Comparison of ENCODE assay signal across 21 cellular contexts in the genomic region with DNA sequence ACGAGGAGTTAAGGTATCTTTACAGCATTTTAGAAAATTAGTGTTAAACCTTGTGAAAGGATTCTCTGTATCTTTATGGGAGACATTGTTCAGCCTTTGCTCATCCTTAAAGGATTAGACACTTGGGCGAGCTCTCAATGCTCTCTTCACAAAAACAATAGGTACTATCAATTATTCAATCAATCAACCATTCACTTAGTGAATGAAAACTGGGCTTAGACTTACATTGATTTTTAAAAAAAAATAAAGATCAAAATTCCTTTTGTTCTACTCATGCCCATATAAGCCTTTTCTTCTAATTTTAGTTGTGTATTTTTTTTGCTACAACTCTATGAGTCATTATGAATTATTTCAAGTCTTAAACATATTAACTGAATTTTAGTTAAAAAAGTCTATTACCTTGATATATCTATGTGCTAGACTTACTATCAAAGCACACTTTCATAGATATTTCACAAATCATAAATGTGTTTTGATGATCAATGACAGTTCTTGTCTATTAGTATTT.
"Had no signal": no experiment of that assay in that cellular context is flagged by ENCODE, and none has a peak within 500 bp of the region (broad histone marks: within the 10 kb centered on the region; RNA-seq: fewer than 3 reads in every experiment).

No MANE protein-coding gene starts in this region.

- H3K4me3 ChIP-seq: breast epithelium, left ventricle myocardium inferior, smooth muscle cell, transverse colon, vagina had no signal

- ATAC-seq: effector memory CD8-positive, alpha-beta T cell; natural killer cell; right cardiac atrium had no signal

- H3K9me3 Mint-ChIP-seq: activated CD4-positive, alpha-beta T cell treated with anti-CD3 and anti-CD28 coated beads, Interleukin-2, amount 10 ng/mL, durations not matched to agents 7 days and 5 days; activated naive CD8-positive, alpha-beta T cell treated with anti-CD3 and anti-CD28 coated beads, Interleukin-2, amount 10 ng/mL, durations not matched to agents 7 days and 5 days; activated T-helper 1 cell treated with anti-CD3 and anti-CD28 coated beads, Interleukin-12 subunit alpha, Interleukin-12 subunit beta, Interleukin-2, Interleukin-4 antibody, amounts not matched to agents 30 ng/mL and 10 ng/mL and 1 ng/mL, durations not matched to agents 14 hours and 24 hours and 36 hours; effector memory CD8-positive, alpha-beta T cell; memory B cell; natural killer cell had no signal

- H3K36me3 ChIP-seq: breast epithelium, left ventricle myocardium inferior, transverse colon, vagina had no signal

- H3K4me1 Mint-ChIP-seq: activated CD4-positive, alpha-beta T cell treated with anti-CD3 and anti-CD28 coated beads, Interleukin-2, amount 10 ng/mL, durations not matched to agents 7 days and 5 days; activated naive CD8-positive, alpha-beta T cell treated with anti-CD3 and anti-CD28 coated beads, Interleukin-2, amount 10 ng/mL, durations not matched to agents 7 days and 5 days had no signal

- H3K27ac ChIP-seq: breast epithelium, left ventricle myocardium inferior, transverse colon, vagina had no signal

- H3K27ac Mint-ChIP-seq: activated CD4-positive, alpha-beta T cell treated with anti-CD3 and anti-CD28 coated beads, Interleukin-2, amount 10 ng/mL, durations not matched to agents 7 days and 5 days; activated naive CD8-positive, alpha-beta T cell treated with anti-CD3 and anti-CD28 coated beads, Interleukin-2, amount 10 ng/mL, durations not matched to agents 7 days and 5 days; activated T-helper 1 cell treated with anti-CD3 and anti-CD28 coated beads, Interleukin-12 subunit alpha, Interleukin-12 subunit beta, Interleukin-2, Interleukin-4 antibody, amounts not matched to agents 30 ng/mL and 10 ng/mL and 1 ng/mL, durations not matched to agents 14 hours and 24 hours and 36 hours; effector memory CD8-positive, alpha-beta T cell; memory B cell; natural killer cell; progenitor cell of endocrine pancreas had no signal

- H3K27me3 ChIP-seq: breast epithelium, transverse colon, vagina had no signal

- H3K9me3 ChIP-seq: breast epithelium, left ventricle myocardium inferior, transverse colon, vagina had no signal

- H3K27me3 Mint-ChIP-seq: activated CD4-positive, alpha-beta T cell treated with anti-CD3 and anti-CD28 coated beads, Interleukin-2, amount 10 ng/mL, durations not matched to agents 7 days and 5 days; activated naive CD8-positive, alpha-beta T cell treated with anti-CD3 and anti-CD28 coated beads, Interleukin-2, amount 10 ng/mL, durations not matched to agents 7 days and 5 days; effector memory CD8-positive, alpha-beta T cell; memory B cell; progenitor cell of endocrine pancreas had no signal

- DNase-seq: activated CD4-positive, alpha-beta T cell treated with anti-CD3 and anti-CD28 coated beads, Interleukin-2, amount 10 ng/mL, durations not matched to agents 7 days and 5 days; activated naive CD4-positive, alpha-beta T cell; activated naive CD8-positive, alpha-beta T cell treated with anti-CD3 and anti-CD28 coated beads, Interleukin-2, amount 10 ng/mL, durations not matched to agents 7 days and 5 days; anterior cingulate cortex; dermis blood vessel endothelial cell; effector memory CD8-positive, alpha-beta T cell; islet precursor cell; left ventricle myocardium inferior; natural killer cell; right cardiac atrium; stimulated activated CD4-positive, alpha-beta T cell treated with anti-CD3 and anti-CD28 coated beads, Interleukin-4, amount 100 ng/mL, for 4 hours; stimulated activated CD8-positive, alpha-beta memory T cell treated with anti-CD3 and anti-CD28 coated beads, Interleukin-4, amount 100 ng/mL, for 48 hours; stimulated activated naive CD4-positive, alpha-beta T cell treated with Interleukin-2 at 50 U/mL for 16 hours; T-helper 9 cell; transverse colon had no signal

- H3K36me3 Mint-ChIP-seq: memory B cell, natural killer cell had no signal

- H3K4me1 ChIP-seq: breast epithelium, left ventricle myocardium inferior, transverse colon, vagina had no signal

- H3K4me3 Mint-ChIP-seq: activated CD4-positive, alpha-beta T cell treated with anti-CD3 and anti-CD28 coated beads, Interleukin-2, amount 10 ng/mL, durations not matched to agents 7 days and 5 days; activated naive CD8-positive, alpha-beta T cell treated with anti-CD3 and anti-CD28 coated beads, Interleukin-2, amount 10 ng/mL, durations not matched to agents 7 days and 5 days; activated T-helper 1 cell treated with anti-CD3 and anti-CD28 coated beads, Interleukin-12 subunit alpha, Interleukin-12 subunit beta, Interleukin-2, Interleukin-4 antibody, amounts not matched to agents 30 ng/mL and 10 ng/mL and 1 ng/mL, durations not matched to agents 14 hours and 24 hours and 36 hours; effector memory CD8-positive, alpha-beta T cell; memory B cell; natural killer cell had no signal

- H3K4me2 ChIP-seq: smooth muscle cell had no signal
